8 cellular contexts compared by ENCODE assay signal in the genomic region with DNA sequence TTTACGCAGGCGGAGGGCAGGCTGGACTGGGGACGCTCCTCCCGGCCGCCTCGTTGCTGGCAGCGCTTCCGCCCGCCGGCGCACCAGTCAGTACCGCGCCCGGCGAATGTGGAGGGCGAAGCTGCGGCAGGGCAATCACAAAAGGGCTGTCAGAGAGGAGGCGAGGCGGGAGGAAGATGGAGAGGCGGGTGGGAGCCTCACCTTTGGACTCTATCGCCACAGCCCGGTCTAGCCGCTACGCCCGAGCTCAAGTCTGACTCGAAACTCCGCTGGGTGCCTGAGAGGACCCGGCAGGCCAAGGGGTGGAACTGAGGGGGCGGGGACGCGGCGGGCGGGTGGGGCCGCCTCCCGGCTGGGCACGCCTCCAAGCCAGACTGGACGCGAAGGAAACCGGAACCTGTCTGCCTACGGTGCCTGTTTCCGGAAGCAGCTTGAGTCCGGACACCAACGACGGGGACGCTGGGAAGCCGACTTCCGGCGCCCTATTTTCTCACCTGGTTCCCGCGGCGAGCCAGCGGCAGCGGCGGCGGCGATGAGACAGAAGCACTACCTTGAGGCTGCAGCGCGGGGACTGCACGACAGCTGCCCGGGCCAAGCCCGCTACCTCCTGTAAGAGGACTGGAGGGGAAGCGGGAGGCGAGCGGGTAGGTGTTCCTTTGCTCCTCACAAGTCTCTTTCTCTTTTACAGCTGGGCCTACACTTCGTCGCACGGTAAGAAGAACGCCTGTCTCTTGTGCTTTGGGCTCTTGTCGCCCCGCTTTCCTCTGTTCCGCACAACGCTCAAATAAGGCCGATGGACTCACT.
DNase-seq lines count a peak whose midpoint lies in the region; ATAC-seq and TF ChIP-seq lines count a peak whose summit lies in the region.

Gene RMP24 (plus strand): TSS at position 483 of the 804 bp plus-strand sequence.

- TF ChIP-seq CTCF in BJ (IDR thresholded peaks at IDR 0.05; ENCODE audit: insufficient read depth, low read depth, low read length) (no peak), coronary artery (IDR thresholded peaks at IDR 0.05) (no peak)

- no peaks in the 10 kb centered on the region for H3K27me3 ChIP-seq in BJ (ENCODE audit: control insufficient read depth, insufficient read depth, low read length)

- CTCF ChIA-PET in BJ (lab: Yijun Ruan, JAX): interaction anchor here (1.1 kb wide), 1 partner anchor 23 kb away, joined by 3 read pairs; no protein-coding TSS in a partner anchor

- H3K4me3 ChIP-seq in BJ (ENCODE audit: low read depth, low read length) (peak within 1 kb of the TSS; percentile 83), coronary artery (peak within 1 kb of the TSS; percentile 88)

- no peaks in the 10 kb centered on the region for H3K36me3 ChIP-seq in BJ (ENCODE audit: control insufficient read depth, insufficient read depth, low read length)

- peak; percentile 82 for ATAC-seq in HG03457 (IDR thresholded peaks at IDR 0.05; ENCODE audit: unreplicated experiment)

- POLR2A ChIA-PET in BJ (lab: Charles Lee): interaction anchor here (0.6 to 0.7 kb wide), 3 partner anchors 22 to 672 kb away, joined by 5 to 9 read pairs (median 8); no protein-coding TSS in a partner anchor

- DNase-seq in BJ (ENCODE audit: low read depth): peak; percentile 49
- peak; percentile 85 for DNase-seq in GM19240 (ENCODE audit: insufficient read length, low spot score)
- DNase-seq in NCI-H524 (lab: John Stamatoyannopoulos, UW): peak; percentile 89 to 94
- DNase-seq in activated CD4-positive, alpha-beta T cell treated with anti-CD3 and anti-CD28 coated beads for 48 hours: peak; percentile 95
- DNase-seq in coronary artery (ENCODE audit: low spot score): peak; percentile 98
- DNase-seq in left kidney (ENCODE audit: low read depth, low spot score): peak; percentile 98
- peak; percentile 94 for DNase-seq in stimulated activated CD4-positive, alpha-beta T cell treated with anti-CD3 and anti-CD28 coated beads, Interleukin-1b, Interleukin-23, amount 100 ng/mL, for 48 hours

- peak within 1 kb of the TSS; percentile 86 to 95 for H3K27ac ChIP-seq in coronary artery

Comparison
In these comparisons a context has a peak if more than half of its experiments do, and no peak if none do; other contexts are left out.
1. Peak in every context shown above with its lines: DNase-seq, ATAC-seq, H3K4me3 ChIP-seq and H3K27ac ChIP-seq.